1 cellular context compared by ENCODE assay signal in the genomic region with DNA sequence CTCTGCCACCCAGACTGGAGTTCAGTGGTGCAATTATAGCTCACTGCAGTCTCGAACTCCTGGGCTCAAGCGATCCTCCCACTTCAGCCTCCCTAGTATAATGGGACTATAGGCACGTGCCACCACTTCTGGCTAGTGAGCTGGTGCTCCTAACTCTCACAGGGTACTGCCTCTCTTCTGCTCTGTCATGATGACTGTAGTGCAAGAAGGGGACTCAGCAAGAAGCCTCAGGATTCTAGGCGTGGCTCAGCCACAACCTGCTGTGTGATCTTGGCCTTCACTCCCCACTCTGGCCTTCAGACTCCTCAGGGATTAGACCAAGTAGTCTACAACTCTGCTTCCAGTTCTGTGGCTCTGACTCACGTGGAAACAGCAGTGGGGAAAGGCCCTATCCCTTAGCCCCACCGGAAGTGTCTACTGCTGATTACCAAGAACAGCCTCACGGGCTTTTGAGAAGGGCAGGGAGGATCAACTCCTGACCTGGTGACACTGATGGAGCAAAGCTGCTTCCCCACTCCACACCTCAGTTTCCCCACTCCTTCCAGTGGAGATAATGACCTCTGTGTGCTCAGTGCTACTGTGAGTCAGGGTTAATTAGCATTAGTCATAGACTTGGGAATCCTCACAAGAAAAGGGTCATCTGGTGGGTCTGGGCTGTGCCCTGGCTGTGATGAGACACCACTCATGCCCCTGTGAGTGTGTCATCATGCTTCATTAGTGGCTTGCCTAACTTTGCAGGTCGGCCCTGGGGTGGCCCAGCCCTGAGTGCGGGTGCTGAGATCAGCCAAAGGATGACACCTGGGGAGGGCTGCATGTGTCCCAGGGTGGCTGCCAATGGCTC.
TF ChIP-seq lines count a peak whose summit lies in the region.

No MANE protein-coding gene starts in this region.

TF ChIP-seq in HepG2, 621 proteins besides CTCF, POLR2A, EP300 and RAD21 (continued from another document):
- TF ChIP-seq MLX (CRISPR knock-in tag; IDR thresholded peaks at IDR 0.05): no peak
- no peak for TF ChIP-seq SOX13 (IDR thresholded peaks at IDR 0.05)
- TF ChIP-seq SOX13 (CRISPR knock-in tag; conservative IDR thresholded peaks at IDR 0.05 in 1 of 2, IDR thresholded peaks at IDR 0.05 in 1 of 2): no peak
- 0 out of 2 replicates have a peak, but pooled peaks have one; percentile 6 for TF ChIP-seq CEBPB (IDR thresholded peaks at IDR 0.05; ENCODE audit: borderline replicate concordance, low read depth, low read length)
- TF ChIP-seq ZNF501 (CRISPR knock-in tag; IDR thresholded peaks at IDR 0.05): 0 out of 2 replicates have a peak, but pooled peaks have one; percentile 52
- TF ChIP-seq BHLHE40 (IDR thresholded peaks at IDR 0.05; ENCODE audit: low read length): peak; percentile 59
- no peak for TF ChIP-seq TBX3 (IDR thresholded peaks at IDR 0.05; ENCODE audit: borderline replicate concordance)
- no peak for TF ChIP-seq ZNF768 (CRISPR knock-in tag; IDR thresholded peaks at IDR 0.05)
- no peak for TF ChIP-seq U2AF1 (optimal IDR thresholded peaks at IDR 0.05; ENCODE audit: low read depth, low read length)
- TF ChIP-seq, protein P1, sequence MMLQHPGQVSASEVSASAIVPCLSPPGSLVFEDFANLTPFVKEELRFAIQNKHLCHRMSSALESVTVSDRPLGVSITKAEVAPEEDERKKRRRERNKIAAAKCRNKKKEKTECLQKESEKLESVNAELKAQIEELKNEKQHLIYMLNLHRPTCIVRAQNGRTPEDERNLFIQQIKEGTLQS (CRISPR knock-in tag; IDR thresholded peaks at IDR 0.05): no peak
- TF ChIP-seq, protein P2, sequence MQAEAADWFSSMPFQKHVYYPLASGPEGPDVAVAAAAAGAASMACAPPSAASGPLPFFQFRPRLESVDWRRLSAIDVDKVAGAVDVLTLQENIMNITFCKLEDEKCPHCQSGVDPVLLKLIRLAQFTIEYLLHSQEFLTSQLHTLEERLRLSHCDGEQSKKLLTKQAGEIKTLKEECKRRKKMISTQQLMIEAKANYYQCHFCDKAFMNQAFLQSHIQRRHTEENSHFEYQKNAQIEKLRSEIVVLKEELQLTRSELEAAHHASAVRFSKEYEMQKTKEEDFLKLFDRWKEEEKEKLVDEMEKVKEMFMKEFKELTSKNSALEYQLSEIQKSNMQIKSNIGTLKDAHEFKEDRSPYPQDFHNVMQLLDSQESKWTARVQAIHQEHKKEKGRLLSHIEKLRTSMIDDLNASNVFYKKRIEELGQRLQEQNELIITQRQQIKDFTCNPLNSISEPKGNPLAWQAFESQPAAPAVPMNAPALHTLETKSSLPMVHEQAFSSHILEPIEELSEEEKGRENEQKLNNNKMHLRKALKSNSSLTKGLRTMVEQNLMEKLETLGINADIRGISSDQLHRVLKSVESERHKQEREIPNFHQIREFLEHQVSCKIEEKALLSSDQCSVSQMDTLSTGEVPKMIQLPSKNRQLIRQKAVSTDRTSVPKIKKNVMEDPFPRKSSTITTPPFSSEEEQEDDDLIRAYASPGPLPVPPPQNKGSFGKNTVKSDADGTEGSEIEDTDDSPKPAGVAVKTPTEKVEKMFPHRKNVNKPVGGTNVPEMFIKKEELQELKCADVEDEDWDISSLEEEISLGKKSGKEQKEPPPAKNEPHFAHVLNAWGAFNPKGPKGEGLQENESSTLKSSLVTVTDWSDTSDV (CRISPR knock-in tag; IDR thresholded peaks at IDR 0.05): no peak
- TF ChIP-seq POLR2G (IDR thresholded peaks at IDR 0.05; ENCODE audit: low read depth, low read length): no peak
- TF ChIP-seq, protein P3, sequence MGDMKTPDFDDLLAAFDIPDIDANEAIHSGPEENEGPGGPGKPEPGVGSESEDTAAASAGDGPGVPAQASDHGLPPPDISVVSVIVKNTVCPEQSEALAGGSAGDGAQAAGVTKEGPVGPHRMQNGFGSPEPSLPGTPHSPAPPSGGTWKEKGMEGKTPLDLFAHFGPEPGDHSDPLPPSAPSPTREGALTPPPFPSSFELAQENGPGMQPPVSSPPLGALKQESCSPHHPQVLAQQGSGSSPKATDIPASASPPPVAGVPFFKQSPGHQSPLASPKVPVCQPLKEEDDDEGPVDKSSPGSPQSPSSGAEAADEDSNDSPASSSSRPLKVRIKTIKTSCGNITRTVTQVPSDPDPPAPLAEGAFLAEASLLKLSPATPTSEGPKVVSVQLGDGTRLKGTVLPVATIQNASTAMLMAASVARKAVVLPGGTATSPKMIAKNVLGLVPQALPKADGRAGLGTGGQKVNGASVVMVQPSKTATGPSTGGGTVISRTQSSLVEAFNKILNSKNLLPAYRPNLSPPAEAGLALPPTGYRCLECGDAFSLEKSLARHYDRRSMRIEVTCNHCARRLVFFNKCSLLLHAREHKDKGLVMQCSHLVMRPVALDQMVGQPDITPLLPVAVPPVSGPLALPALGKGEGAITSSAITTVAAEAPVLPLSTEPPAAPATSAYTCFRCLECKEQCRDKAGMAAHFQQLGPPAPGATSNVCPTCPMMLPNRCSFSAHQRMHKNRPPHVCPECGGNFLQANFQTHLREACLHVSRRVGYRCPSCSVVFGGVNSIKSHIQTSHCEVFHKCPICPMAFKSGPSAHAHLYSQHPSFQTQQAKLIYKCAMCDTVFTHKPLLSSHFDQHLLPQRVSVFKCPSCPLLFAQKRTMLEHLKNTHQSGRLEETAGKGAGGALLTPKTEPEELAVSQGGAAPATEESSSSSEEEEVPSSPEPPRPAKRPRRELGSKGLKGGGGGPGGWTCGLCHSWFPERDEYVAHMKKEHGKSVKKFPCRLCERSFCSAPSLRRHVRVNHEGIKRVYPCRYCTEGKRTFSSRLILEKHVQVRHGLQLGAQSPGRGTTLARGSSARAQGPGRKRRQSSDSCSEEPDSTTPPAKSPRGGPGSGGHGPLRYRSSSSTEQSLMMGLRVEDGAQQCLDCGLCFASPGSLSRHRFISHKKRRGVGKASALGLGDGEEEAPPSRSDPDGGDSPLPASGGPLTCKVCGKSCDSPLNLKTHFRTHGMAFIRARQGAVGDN (CRISPR knock-in tag; IDR thresholded peaks at IDR 0.05): peak; percentile 19; the same call in 1 of the 2 replicates
- TF ChIP-seq, protein P4, sequence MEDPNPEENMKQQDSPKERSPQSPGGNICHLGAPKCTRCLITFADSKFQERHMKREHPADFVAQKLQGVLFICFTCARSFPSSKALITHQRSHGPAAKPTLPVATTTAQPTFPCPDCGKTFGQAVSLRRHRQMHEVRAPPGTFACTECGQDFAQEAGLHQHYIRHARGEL (CRISPR knock-in tag; IDR thresholded peaks at IDR 0.05): 0 out of 2 replicates have a peak, but pooled peaks have one; percentile 18
- TF ChIP-seq DR1 (CRISPR knock-in tag; IDR thresholded peaks at IDR 0.05): 0 out of 2 replicates have a peak, but pooled peaks have one; percentile 23
- TF ChIP-seq ZFY (CRISPR knock-in tag; IDR thresholded peaks at IDR 0.05): 0 out of 2 replicates have a peak, but pooled peaks have one; percentile 19
- TF ChIP-seq ZNF232 (CRISPR knock-in tag; IDR thresholded peaks at IDR 0.05; ENCODE audit: borderline replicate concordance): no peak
- peak; percentile 32; the same call in 1 of the 2 replicates for TF ChIP-seq MXD1 (CRISPR knock-in tag; IDR thresholded peaks at IDR 0.05)
- TF ChIP-seq HIVEP1 (CRISPR knock-in tag; IDR thresholded peaks at IDR 0.05): peak; percentile 46; the same call in 1 of the 2 replicates
- TF ChIP-seq YY1 (IDR thresholded peaks at IDR 0.05; ENCODE audit: insufficient read depth, insufficient replicate concordance, low read depth, low read length): no peak
TF ChIP-seq in HepG2: peak in this region for 20.
